In the genomic region with DNA sequence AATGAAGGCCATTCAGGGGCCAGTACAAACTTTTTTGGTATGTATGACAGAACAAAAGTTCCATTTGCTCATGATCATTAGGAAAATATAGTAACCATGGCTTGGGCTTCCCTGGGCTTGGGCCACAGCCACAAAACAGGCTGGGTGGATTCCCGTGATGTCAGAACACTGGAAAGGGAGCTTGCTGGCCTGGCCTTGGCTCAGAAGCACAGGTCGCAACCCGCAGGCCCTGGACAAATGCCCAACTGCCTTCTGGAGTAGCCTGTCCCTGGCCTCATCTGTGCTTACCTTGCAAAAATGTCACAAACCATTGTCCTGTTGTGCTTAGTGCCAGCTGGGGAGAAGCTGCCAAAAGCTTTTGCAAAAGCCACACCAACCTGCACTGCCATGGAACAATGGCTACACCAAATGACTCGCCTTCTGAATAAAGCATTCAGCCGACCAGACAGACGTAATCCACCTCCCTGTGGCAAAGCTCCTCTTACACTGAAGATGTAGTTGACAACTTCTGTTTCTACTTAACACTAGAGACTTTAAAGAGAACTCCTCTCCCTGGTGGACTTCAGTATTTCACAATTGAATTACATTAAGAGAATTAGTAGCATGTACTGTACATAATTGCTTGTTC, we compare ENCODE assay signal across 11 cellular contexts.
DNase-seq lines count a peak whose midpoint lies in the region; ATAC-seq and TF ChIP-seq lines count a peak whose summit lies in the region.
"Had no signal": no experiment of that assay in that cellular context is flagged by ENCODE, and none has a peak within 500 bp of the region (broad histone marks: within the 10 kb centered on the region; RNA-seq: fewer than 3 reads in every experiment).

No MANE protein-coding gene starts in this region.

- H3K27me3 ChIP-seq in spleen (replicated peaks in 1 of 7), result no peaks in the 10 kb centered on the region

- H3K36me3 ChIP-seq in spleen, result peaks cover 0 to 69% (median 9%) of the 10 kb centered on the region in 6 donors

- no peak for TF ChIP-seq POLR2A in spleen (IDR thresholded peaks at IDR 0.05)

- peak overlapping the region; percentile 45 to 77 (median 60) for H3K27ac ChIP-seq in spleen

- H3K4me3 ChIP-seq in astrocyte of the cerebellum (ENCODE audit: low read depth, low read length), result no peak overlapping the region
- no peak overlapping the region for H3K4me3 ChIP-seq in spleen

- no peaks in the 10 kb centered on the region for H3K9me3 ChIP-seq in spleen

- peak; percentile 81 for DNase-seq in M059J (ENCODE audit: low read depth)
- peak; percentile 73 for DNase-seq in astrocyte of the cerebellum (ENCODE audit: low read depth)
- peak in 30 of 51 donors; percentile 6 to 74 (median 44) for DNase-seq in hypothalamus (lab: John Stamatoyannopoulos, UW)
- DNase-seq in spleen, result peak; percentile 88
- no peak for DNase-seq in activated CD4-positive, CD25-positive, alpha-beta regulatory T cell treated with anti-CD3 and anti-CD28 coated beads, Interleukin-2, amount 50 U/mL, for 72 hours
- DNase-seq in NCI-H1417 (lab: John Stamatoyannopoulos, UW), result no peak
- DNase-seq in islet precursor cell, result no peak
- DNase-seq: activated CD4-positive, alpha-beta T cell treated with anti-CD3 and anti-CD28 coated beads, Interleukin-2, amount 10 ng/mL, durations not matched to agents 7 days and 5 days; effector CD8-positive, alpha-beta T cell; NCI-H524 treated with DMSO at 0.1 percent for 48 hours had no signal

- TF ChIP-seq CTCF in astrocyte of the cerebellum (IDR thresholded peaks at IDR 0.05; ENCODE audit: low read depth, low read length, missing control alignments), result no peak
- TF ChIP-seq CTCF in spleen (IDR thresholded peaks at IDR 0.05 in 8 of 11, conservative IDR thresholded peaks at IDR 0.05 in 3 of 11), result no peak

- no peak for ATAC-seq in HG03378 (IDR thresholded peaks at IDR 0.05; ENCODE audit: unreplicated experiment)

- H3K4me1 ChIP-seq in spleen, result peaks cover 0 to 91% (median 31%) of the 10 kb centered on the region in 6 donors

- in situ Hi-C loops in astrocyte of the cerebellum (cut with HindIII; ENCODE audit: low sequenced_read_pairs), result no loop called here

- intact Hi-C loops in spleen (cut with DNase I; ENCODE audit: low total_unique reads), result loop anchor here (10.0 kb wide), 1 partner anchor 190 kb away; no protein-coding TSS in a partner anchor

- WGBS in spleen, 5 donors, result 47 to 89% (median 71%) methylated on average over 5 to 6 of the region's 6 CpGs

Comparison
In these comparisons a context has a peak if more than half of its experiments do, and no peak if none do; other contexts are left out.
1. DNase-seq: peak in M059J (single experiment), astrocyte of the cerebellum (single experiment), hypothalamus (30 of 51) and spleen (single experiment); none in activated CD4-positive, CD25-positive, alpha-beta regulatory T cell treated with anti-CD3 and anti-CD28 coated beads, Interleukin-2, amount 50 U/mL, for 72 hours (single experiment), NCI-H1417 (0 of 3) and islet precursor cell (single experiment).